Comparison of ENCODE assay signal across 1 cellular context in the genomic region with DNA sequence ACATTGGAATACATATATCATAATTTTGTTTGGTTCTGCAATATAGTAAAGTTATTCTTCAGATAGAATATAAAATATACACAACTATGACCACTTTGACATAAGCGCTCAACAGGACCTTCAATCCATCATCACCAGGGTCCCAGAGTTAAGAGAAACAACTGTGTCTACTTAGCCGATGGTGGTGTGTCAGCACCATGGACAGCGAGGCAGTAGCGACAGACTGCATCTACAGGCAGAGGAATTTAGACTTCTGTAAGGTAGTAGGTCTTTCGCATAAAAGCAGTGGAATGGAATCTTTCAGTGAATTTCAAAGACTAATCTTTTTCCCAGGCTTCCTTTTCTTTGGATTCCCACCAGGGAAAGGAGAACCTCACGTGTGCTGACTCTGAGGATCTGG.
A peak's percentile ranks its signal among the peaks of the same experiment; 100 is the strongest.
TF ChIP-seq lines count a peak whose summit lies in the region.

No MANE protein-coding gene starts in this region.

TF ChIP-seq in HepG2, 621 proteins besides CTCF, POLR2A, EP300 and RAD21 (continued from another document):
- TF ChIP-seq, protein P1, sequence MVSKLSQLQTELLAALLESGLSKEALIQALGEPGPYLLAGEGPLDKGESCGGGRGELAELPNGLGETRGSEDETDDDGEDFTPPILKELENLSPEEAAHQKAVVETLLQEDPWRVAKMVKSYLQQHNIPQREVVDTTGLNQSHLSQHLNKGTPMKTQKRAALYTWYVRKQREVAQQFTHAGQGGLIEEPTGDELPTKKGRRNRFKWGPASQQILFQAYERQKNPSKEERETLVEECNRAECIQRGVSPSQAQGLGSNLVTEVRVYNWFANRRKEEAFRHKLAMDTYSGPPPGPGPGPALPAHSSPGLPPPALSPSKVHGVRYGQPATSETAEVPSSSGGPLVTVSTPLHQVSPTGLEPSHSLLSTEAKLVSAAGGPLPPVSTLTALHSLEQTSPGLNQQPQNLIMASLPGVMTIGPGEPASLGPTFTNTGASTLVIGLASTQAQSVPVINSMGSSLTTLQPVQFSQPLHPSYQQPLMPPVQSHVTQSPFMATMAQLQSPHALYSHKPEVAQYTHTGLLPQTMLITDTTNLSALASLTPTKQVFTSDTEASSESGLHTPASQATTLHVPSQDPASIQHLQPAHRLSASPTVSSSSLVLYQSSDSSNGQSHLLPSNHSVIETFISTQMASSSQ (IDR thresholded peaks at IDR 0.05; ENCODE audit: low read depth): no peak
- TF ChIP-seq, protein P1 (CRISPR knock-in tag; IDR thresholded peaks at IDR 0.05; ENCODE audit: borderline replicate concordance): no peak
- TF ChIP-seq RARA (CRISPR knock-in tag; IDR thresholded peaks at IDR 0.05) (peak; percentile 76), DMAP1 (CRISPR knock-in tag; IDR thresholded peaks at IDR 0.05) (no peak), ZNF839 (CRISPR knock-in tag; IDR thresholded peaks at IDR 0.05; ENCODE audit: borderline replicate concordance) (no peak), RARG (CRISPR knock-in tag; IDR thresholded peaks at IDR 0.05; ENCODE audit: low read depth) (no peak), HMG20A (CRISPR knock-in tag; IDR thresholded peaks at IDR 0.05; ENCODE audit: borderline replicate concordance) (no peak), SRF (IDR thresholded peaks at IDR 0.05; ENCODE audit: low read depth, low read length) (no peak), POGZ (CRISPR knock-in tag; IDR thresholded peaks at IDR 0.05) (no peak), NCOA5 (CRISPR knock-in tag; IDR thresholded peaks at IDR 0.05) (no peak), ZSCAN30 (CRISPR knock-in tag; IDR thresholded peaks at IDR 0.05) (no peak), ZNF232 (CRISPR knock-in tag; IDR thresholded peaks at IDR 0.05; ENCODE audit: borderline replicate concordance) (peak; percentile 97; the same call in 1 of the 2 replicates), HOXD1 (CRISPR knock-in tag; IDR thresholded peaks at IDR 0.05) (no peak), PRPF4 (IDR thresholded peaks at IDR 0.05; ENCODE audit: low read depth, low read length, poor library complexity, severe bottlenecking) (no peak), ESRRA (CRISPR knock-in tag; IDR thresholded peaks at IDR 0.05; ENCODE audit: low read depth) (no peak; the same call in 1 of the 2 replicates), KLF9 (CRISPR knock-in tag; IDR thresholded peaks at IDR 0.05; ENCODE audit: low read depth) (peak; percentile 89; the same call in 1 of the 2 replicates), ZNF331 (CRISPR knock-in tag; IDR thresholded peaks at IDR 0.05) (peak; percentile 96), HCFC1 (IDR thresholded peaks at IDR 0.05; ENCODE audit: low read depth, low read length) (no peak), FOXJ3 (CRISPR knock-in tag; IDR thresholded peaks at IDR 0.05; ENCODE audit: borderline replicate concordance) (no peak), ZFP41 (CRISPR knock-in tag; IDR thresholded peaks at IDR 0.05; ENCODE audit: borderline replicate concordance) (no peak), SNAI1 (CRISPR knock-in tag; IDR thresholded peaks at IDR 0.05; ENCODE audit: borderline replicate concordance) (no peak)
- TF ChIP-seq, protein P2, sequence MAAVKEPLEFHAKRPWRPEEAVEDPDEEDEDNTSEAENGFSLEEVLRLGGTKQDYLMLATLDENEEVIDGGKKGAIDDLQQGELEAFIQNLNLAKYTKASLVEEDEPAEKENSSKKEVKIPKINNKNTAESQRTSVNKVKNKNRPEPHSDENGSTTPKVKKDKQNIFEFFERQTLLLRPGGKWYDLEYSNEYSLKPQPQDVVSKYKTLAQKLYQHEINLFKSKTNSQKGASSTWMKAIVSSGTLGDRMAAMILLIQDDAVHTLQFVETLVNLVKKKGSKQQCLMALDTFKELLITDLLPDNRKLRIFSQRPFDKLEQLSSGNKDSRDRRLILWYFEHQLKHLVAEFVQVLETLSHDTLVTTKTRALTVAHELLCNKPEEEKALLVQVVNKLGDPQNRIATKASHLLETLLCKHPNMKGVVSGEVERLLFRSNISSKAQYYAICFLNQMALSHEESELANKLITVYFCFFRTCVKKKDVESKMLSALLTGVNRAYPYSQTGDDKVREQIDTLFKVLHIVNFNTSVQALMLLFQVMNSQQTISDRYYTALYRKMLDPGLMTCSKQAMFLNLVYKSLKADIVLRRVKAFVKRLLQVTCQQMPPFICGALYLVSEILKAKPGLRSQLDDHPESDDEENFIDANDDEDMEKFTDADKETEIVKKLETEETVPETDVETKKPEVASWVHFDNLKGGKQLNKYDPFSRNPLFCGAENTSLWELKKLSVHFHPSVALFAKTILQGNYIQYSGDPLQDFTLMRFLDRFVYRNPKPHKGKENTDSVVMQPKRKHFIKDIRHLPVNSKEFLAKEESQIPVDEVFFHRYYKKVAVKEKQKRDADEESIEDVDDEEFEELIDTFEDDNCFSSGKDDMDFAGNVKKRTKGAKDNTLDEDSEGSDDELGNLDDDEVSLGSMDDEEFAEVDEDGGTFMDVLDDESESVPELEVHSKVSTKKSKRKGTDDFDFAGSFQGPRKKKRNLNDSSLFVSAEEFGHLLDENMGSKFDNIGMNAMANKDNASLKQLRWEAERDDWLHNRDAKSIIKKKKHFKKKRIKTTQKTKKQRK (IDR thresholded peaks at IDR 0.05; ENCODE audit: low read length): no peak
- TF ChIP-seq, protein P3, sequence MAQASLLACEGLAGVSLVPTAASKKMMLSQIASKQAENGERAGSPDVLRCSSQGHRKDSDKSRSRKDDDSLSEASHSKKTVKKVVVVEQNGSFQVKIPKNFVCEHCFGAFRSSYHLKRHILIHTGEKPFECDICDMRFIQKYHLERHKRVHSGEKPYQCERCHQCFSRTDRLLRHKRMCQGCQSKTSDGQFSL (CRISPR knock-in tag; IDR thresholded peaks at IDR 0.05): no peak
- TF ChIP-seq, protein P4, sequence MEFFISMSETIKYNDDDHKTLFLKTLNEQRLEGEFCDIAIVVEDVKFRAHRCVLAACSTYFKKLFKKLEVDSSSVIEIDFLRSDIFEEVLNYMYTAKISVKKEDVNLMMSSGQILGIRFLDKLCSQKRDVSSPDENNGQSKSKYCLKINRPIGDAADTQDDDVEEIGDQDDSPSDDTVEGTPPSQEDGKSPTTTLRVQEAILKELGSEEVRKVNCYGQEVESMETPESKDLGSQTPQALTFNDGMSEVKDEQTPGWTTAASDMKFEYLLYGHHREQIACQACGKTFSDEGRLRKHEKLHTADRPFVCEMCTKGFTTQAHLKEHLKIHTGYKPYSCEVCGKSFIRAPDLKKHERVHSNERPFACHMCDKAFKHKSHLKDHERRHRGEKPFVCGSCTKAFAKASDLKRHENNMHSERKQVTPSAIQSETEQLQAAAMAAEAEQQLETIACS (CRISPR knock-in tag; IDR thresholded peaks at IDR 0.05): no peak
TF ChIP-seq in HepG2: peak in this region for 244.
